ENCODE assay signal across 22 cellular contexts in the genomic region with DNA sequence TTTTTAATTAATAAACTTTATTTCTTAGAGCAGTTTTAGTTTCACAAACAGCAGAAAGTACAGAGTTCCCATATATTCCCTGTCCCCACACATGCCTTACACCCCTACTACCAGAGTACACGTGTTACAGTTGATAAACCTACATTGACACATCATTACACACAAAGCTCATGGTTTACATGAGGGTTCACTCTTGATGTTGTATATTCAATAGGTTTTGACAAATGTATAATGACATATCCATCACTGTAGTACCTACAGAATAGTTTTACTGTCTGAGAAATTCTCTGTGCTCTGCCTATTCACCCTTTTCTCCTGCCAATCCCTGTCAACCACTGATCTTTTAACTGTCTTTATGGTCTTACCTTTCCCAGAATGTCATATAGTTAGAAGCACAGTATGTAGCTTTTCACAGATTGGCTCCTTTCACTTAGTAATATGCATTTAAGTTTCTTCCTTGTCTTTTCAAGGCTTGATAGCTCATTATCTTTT.
"Had no signal": no experiment of that assay in that cellular context is flagged by ENCODE, and none has a peak within 500 bp of the region (broad histone marks: within the 10 kb centered on the region; RNA-seq: fewer than 3 reads in every experiment).

No MANE protein-coding gene starts in this region.

- H3K27me3 ChIP-seq: dorsolateral prefrontal cortex, esophagus muscularis mucosa, foreskin keratinocyte, gastroesophageal sphincter, heart right ventricle, left lung had no signal

- H3K9me3 ChIP-seq: esophagus muscularis mucosa, gastroesophageal sphincter, heart right ventricle, left lung had no signal

- FAIRE-seq: colon, endothelial cell of umbilical vein, frontal cortex, keratinocyte had no signal

- DNase-seq: dermis blood vessel endothelial cell; dorsolateral prefrontal cortex; effector CD4-positive, alpha-beta T cell; effector memory CD4-positive, alpha-beta T cell; foreskin keratinocyte; head of caudate nucleus; heart right ventricle; hippocampal formation; left cardiac atrium; left lung; left ventricle myocardium superior; mammary epithelial cell; mesendoderm; midbrain had no signal

- H3K27ac ChIP-seq: coronary artery, dorsolateral prefrontal cortex, esophagus muscularis mucosa, foreskin keratinocyte, gastroesophageal sphincter, heart right ventricle, left lung had no signal

- H3K4me1 ChIP-seq: esophagus muscularis mucosa, gastroesophageal sphincter, heart right ventricle, left lung had no signal

- ATAC-seq: foreskin keratinocyte, gastroesophageal sphincter, heart right ventricle, left cardiac atrium, left lung, left ventricle myocardium superior had no signal

- H3K36me3 ChIP-seq: esophagus muscularis mucosa, gastroesophageal sphincter, heart right ventricle, left lung had no signal

- H3K4me3 ChIP-seq: coronary artery, dorsolateral prefrontal cortex, esophagus muscularis mucosa, gastroesophageal sphincter, heart right ventricle, left lung, lung had no signal
